Comparison of ENCODE assay signal across 20 cellular contexts in genomic region chr6:123677897-123678296, GRCh38. TPM values are rescaled to one million over a fixed set of nuclear protein-coding genes. Genes with fewer than 3 reads are reported as not detected.
A peak's percentile ranks its signal among the peaks of the same experiment; 100 is the strongest.
DNase-seq lines count a peak whose midpoint lies in the region; ATAC-seq, FAIRE-seq and TF ChIP-seq lines count a peak whose summit lies in the region.
"Had no signal": no experiment of that assay in that cellular context is flagged by ENCODE, and none has a peak within 500 bp of the region (broad histone marks: within the 10 kb centered on the region; RNA-seq: fewer than 3 reads in every experiment).

No MANE protein-coding gene starts in this region.

- no peak for TF ChIP-seq CTCF in HepG2 (CRISPR knock-in tag; IDR thresholded peaks at IDR 0.05)
- TF ChIP-seq CTCF in right lobe of liver (IDR thresholded peaks at IDR 0.05): no peak
- TF ChIP-seq CTCF in H1 (IDR thresholded peaks at IDR 0.05; ENCODE audit: control extremely low read depth in 1 of 3, insufficient read depth in 1 of 3, low read depth in 1 of 3, low read length in 3 of 3): no peak
- no peak for TF ChIP-seq CTCF in dorsolateral prefrontal cortex (IDR thresholded peaks at IDR 0.05 in 54 of 56, conservative IDR thresholded peaks at IDR 0.05 in 2 of 56; ENCODE audit: low read depth in 1 of 56, partially characterized antibody in 56 of 56)

- H3K14ac ChIP-seq in H1 (ENCODE audit: insufficient read length) (no peak overlapping the region), neuronal stem cell (ENCODE audit: low read length) (no peak overlapping the region)

- WGBS in HepG2 (ENCODE audit: low lambda C conversion rate): 2% methylated on average over 4 of the region's 4 CpGs
- WGBS in right lobe of liver (ENCODE audit: insufficient coverage, low coverage, low lambda C conversion rate, missing lambda C conversion rate): 40% methylated on average over 4 of the region's 4 CpGs
- 89% methylated on average over 4 of the region's 4 CpGs; no CpG with 5 or more reads in 1 of the 2 experiments for WGBS in H1 (ENCODE audit: extremely low coverage in 1 of 2, insufficient coverage in 1 of 2, insufficient read length in 1 of 2, insufficient replicate concordance in 2 of 2, low coverage in 1 of 2, low lambda C conversion rate in 2 of 2, missing lambda C conversion rate in 1 of 2), 2 experiments
- WGBS in neuronal stem cell (ENCODE audit: extremely low coverage in 2 of 2, insufficient read length in 2 of 2, insufficient replicate concordance in 1 of 2), 2 donors: no CpG with 5 or more reads among the region's 4 CpGs

- no peaks in the 10 kb centered on the region for H3K4me1 ChIP-seq in HepG2 (ENCODE audit: insufficient read depth, low read length)
- no peaks in the 10 kb centered on the region for H3K4me1 ChIP-seq in right lobe of liver
- H3K4me1 ChIP-seq in H1 (replicated peaks in 1 of 4; ENCODE audit: control insufficient read depth in 3 of 4, insufficient read depth in 4 of 4, low read length in 3 of 4): no peaks in the 10 kb centered on the region
- H3K4me1 ChIP-seq in neuronal stem cell (ENCODE audit: control insufficient read depth in 2 of 2, insufficient read depth in 1 of 2, low read depth in 1 of 2, low read length in 2 of 2): no peaks in the 10 kb centered on the region

- H3K4me2 ChIP-seq in HepG2 (ENCODE audit: low read depth, low read length) (no peak overlapping the region), H1 (ENCODE audit: insufficient read depth in 1 of 2, low read depth in 2 of 2, low read length in 2 of 2) (no peak overlapping the region), neuronal stem cell (ENCODE audit: insufficient read depth, low read length, poor library complexity, severe bottlenecking) (no peak overlapping the region)

- in situ Hi-C loops in HepG2 (cut with HindIII; ENCODE audit: extremely low pct_ligation_motif_present, low pct_unique_long_range_greater_than_20kb): no loop called here

- CTCF ChIA-PET in HepG2 (lab: Yijun Ruan, JAX; ENCODE audit: low intra/inter-chr PET ratio, low total read pairs) (no interaction called here), H1 (lab: Charles Lee; ENCODE audit: partially characterized antibody) (interaction anchor here (0.6 kb wide), 1 partner anchor 228 kb away, joined by 3 read pairs; no protein-coding TSS in a partner anchor)
- CTCF ChIA-PET in activated naive CD4-positive, alpha-beta T cell treated with anti-CD3 and anti-CD28 coated beads, Interleukin-2, amount 10 ng/mL, durations not matched to agents 7 days and 5 days (lab: Charles Lee): no interaction called here

- BruUV-seq in HepG2 (replicated peaks; lab: Mats Ljungman, UMichigan): no TSS peak

- peaks cover 23% of the 10 kb centered on the region for H3K9me3 ChIP-seq in HepG2 (ENCODE audit: low read length)
- H3K9me3 ChIP-seq in right lobe of liver: no peaks in the 10 kb centered on the region
- H3K9me3 ChIP-seq in H1 (ENCODE audit: insufficient read depth in 2 of 2, low read depth in 1 of 2, low read length in 1 of 2): peaks cover 0 to 13% of the 10 kb centered on the region in 2 experiments; a peak in 1 of 4 replicates
- peaks cover 0 to 11% of the 10 kb centered on the region in 2 donors for H3K9me3 ChIP-seq in neuronal stem cell (replicated peaks in 1 of 2; ENCODE audit: control insufficient read depth in 2 of 2, insufficient read depth in 1 of 2, low read depth in 1 of 2, low read length in 2 of 2)

- no peak overlapping the region for H3K27ac Mint-ChIP-seq in activated naive CD4-positive, alpha-beta T cell treated with anti-CD3 and anti-CD28 coated beads, Interleukin-2, amount 10 ng/mL, durations not matched to agents 7 days and 5 days
- H3K27ac Mint-ChIP-seq: CD14-positive monocyte; CD8-positive, alpha-beta T cell had no signal

- H2AK5ac ChIP-seq in H1 (ENCODE audit: low read depth, low read length) (no peak overlapping the region), neuronal stem cell (ENCODE audit: low read depth, low read length) (no peak overlapping the region)

- FAIRE-seq in HepG2 (lab: Jason Lieb, UNC): no peak
- no peak for FAIRE-seq in H1 (lab: Jason Lieb, UNC)
- no peak for FAIRE-seq in RCC 7860 (lab: Jason Lieb, UNC)
- FAIRE-seq: D721Med, H54 had no signal

- no peak overlapping the region for H3K4me3 Mint-ChIP-seq in activated naive CD4-positive, alpha-beta T cell treated with anti-CD3 and anti-CD28 coated beads, Interleukin-2, amount 10 ng/mL, durations not matched to agents 7 days and 5 days
- H3K4me3 Mint-ChIP-seq: CD14-positive monocyte; CD8-positive, alpha-beta T cell had no signal

- H3K23ac ChIP-seq in H1 (ENCODE audit: insufficient read length) (no peak overlapping the region), neuronal stem cell (ENCODE audit: low read depth, low read length, poor library complexity) (no peak overlapping the region)

- no peak overlapping the region for H2BK12ac ChIP-seq in H1 (ENCODE audit: low read depth, low read length)
- no peak overlapping the region for H2BK12ac ChIP-seq in neuronal stem cell (ENCODE audit: low read length)

- no peak overlapping the region for H3K4me3 ChIP-seq in HepG2 (replicated peaks in 1 of 3; ENCODE audit: insufficient read depth in 1 of 3, low read depth in 2 of 3, low read length in 3 of 3)
- H3K4me3 ChIP-seq in right lobe of liver: no peak overlapping the region
- H3K4me3 ChIP-seq in H1 (ENCODE audit: extremely low read depth in 1 of 4, insufficient read depth in 2 of 4, low read depth in 3 of 4, low read length in 4 of 4): no peak overlapping the region
- H3K4me3 ChIP-seq in neuronal stem cell (ENCODE audit: low read length in 2 of 2): no peak overlapping the region
- no peak overlapping the region for H3K4me3 ChIP-seq in dorsolateral prefrontal cortex

- TF ChIP-seq POLR2A in HepG2 (IDR thresholded peaks at IDR 0.05; ENCODE audit: insufficient read depth in 1 of 2, low read depth in 2 of 2, low read length in 2 of 2) (no peak), right lobe of liver (IDR thresholded peaks at IDR 0.05) (no peak), H1 (IDR thresholded peaks at IDR 0.05; ENCODE audit: control extremely low read depth in 1 of 2, low read depth in 2 of 2, low read length in 2 of 2) (no peak)

- H3K23me2 ChIP-seq in H1 (ENCODE audit: low read depth, low read length): no peaks in the 10 kb centered on the region

- H4K5ac ChIP-seq in H1 (ENCODE audit: insufficient read length, low read depth, low read length): no peak overlapping the region

- H4K91ac ChIP-seq in H1 (replicated peaks; ENCODE audit: insufficient read length, low read length): no peak overlapping the region
- H4K91ac ChIP-seq in neuronal stem cell (ENCODE audit: low read depth, low read length, poor library complexity): no peak overlapping the region

- no peaks in the 10 kb centered on the region for H3K79me1 ChIP-seq in H1 (ENCODE audit: low read depth, low read length)
- H3K79me1 ChIP-seq in neuronal stem cell (ENCODE audit: low read depth, low read length): no peaks in the 10 kb centered on the region

- no peak overlapping the region for H3K9ac ChIP-seq in HepG2 (ENCODE audit: insufficient read depth, low read depth, low read length)
- no peak overlapping the region for H3K9ac ChIP-seq in H1 (replicated peaks in 1 of 4; ENCODE audit: extremely low read depth in 1 of 4, low read depth in 3 of 4, low read length in 3 of 4)
- no peak overlapping the region for H3K9ac ChIP-seq in neuronal stem cell (ENCODE audit: low read depth, low read length, poor library complexity)

- H3K27me3 Mint-ChIP-seq in activated naive CD4-positive, alpha-beta T cell treated with anti-CD3 and anti-CD28 coated beads, Interleukin-2, amount 10 ng/mL, durations not matched to agents 7 days and 5 days: no peaks in the 10 kb centered on the region

- H2AFZ ChIP-seq in HepG2 (ENCODE audit: low read length) (no peak overlapping the region), H1 (ENCODE audit: low read length) (peak overlapping the region; percentile 89), neuronal stem cell (ENCODE audit: low read length) (peak overlapping the region; percentile 34)

- no peak for TF ChIP-seq EP300 in HepG2 (IDR thresholded peaks at IDR 0.05; ENCODE audit: low read depth in 2 of 2, low read length in 2 of 2)
- TF ChIP-seq EP300 in HepG2 (CRISPR knock-in tag; IDR thresholded peaks at IDR 0.05; ENCODE audit: borderline replicate concordance): no peak
- no peak for TF ChIP-seq EP300 in H1 (IDR thresholded peaks at IDR 0.05; ENCODE audit: borderline replicate concordance in 1 of 2, low read depth in 2 of 2, low read length in 2 of 2)

- H4K8ac ChIP-seq in H1 (ENCODE audit: extremely low read depth, insufficient read depth, low read length) (no peak overlapping the region), neuronal stem cell (ENCODE audit: low read depth, low read length) (no peak overlapping the region)

- intact Hi-C loops in HepG2 (cut with micrococcal nuclease; ENCODE audit: unreplicated experiment): no loop called here
- intact Hi-C loops in right lobe of liver (cut with DNase I): no loop called here
- intact Hi-C loops in dorsolateral prefrontal cortex (cut with DNase I): no loop called here

- no peak overlapping the region for H3K56ac ChIP-seq in H1 (replicated peaks; ENCODE audit: insufficient read length, low read depth, low read length)

- H2BK15ac ChIP-seq in H1 (ENCODE audit: low read length) (no peak overlapping the region), neuronal stem cell (ENCODE audit: low read length) (no peak overlapping the region)

- H3K18ac ChIP-seq in H1 (ENCODE audit: extremely low read depth, low read length) (peak overlapping the region; percentile 48; the same call in 1 of the 2 replicates), neuronal stem cell (ENCODE audit: low read length) (no peak overlapping the region)

- no peak overlapping the region for H2BK20ac ChIP-seq in H1 (ENCODE audit: low read length)

- DNase-seq in HepG2 (ENCODE audit: low spot score): no peak
- DNase-seq in right lobe of liver: no peak
- DNase-seq in H1 (ENCODE audit: low read depth in 1 of 2, low spot score in 2 of 2): no peak
- no peak for DNase-seq in neuronal stem cell (ENCODE audit: low spot score)
- no peak for DNase-seq in dorsolateral prefrontal cortex
- no peak for DNase-seq in LoVo (ENCODE audit: low spot score)
- no peak for DNase-seq in activated naive CD4-positive, alpha-beta T cell treated with anti-CD3 and anti-CD28 coated beads, Interleukin-2, amount 10 ng/mL, durations not matched to agents 7 days and 5 days
- no peak for DNase-seq in RCC 7860 (ENCODE audit: low spot score)
- DNase-seq: CD8-positive, alpha-beta T cell; COR-L47; DMS153; DMS79 treated with DMSO at 0.1 percent for 48 hours; EL; GDM1 had no signal

- H3K4me1 Mint-ChIP-seq in activated naive CD4-positive, alpha-beta T cell treated with anti-CD3 and anti-CD28 coated beads, Interleukin-2, amount 10 ng/mL, durations not matched to agents 7 days and 5 days: no peaks in the 10 kb centered on the region
- H3K4me1 Mint-ChIP-seq: CD14-positive monocyte had no signal

- no peak overlapping the region for H2BK120ac ChIP-seq in H1 (replicated peaks; ENCODE audit: low read depth, low read length)
- H2BK120ac ChIP-seq in neuronal stem cell (ENCODE audit: low read depth, low read length): no peak overlapping the region

- no peaks in the 10 kb centered on the region for H4K20me1 ChIP-seq in HepG2 (ENCODE audit: insufficient read depth, low read length)
- H4K20me1 ChIP-seq in H1 (replicated peaks in 1 of 2; ENCODE audit: control insufficient read depth in 1 of 2, insufficient read depth in 2 of 2, low read length in 2 of 2): no peaks in the 10 kb centered on the region

- H2BK5ac ChIP-seq in H1 (ENCODE audit: low read depth, low read length) (no peak overlapping the region), neuronal stem cell (ENCODE audit: low read length) (no peak overlapping the region)

- POLR2A ChIA-PET in HepG2 (lab: Yijun Ruan, JAX) (no interaction called here), H1 (lab: Charles Lee; ENCODE audit: partially characterized antibody) (no interaction called here)

- no peaks in the 10 kb centered on the region for H3K79me2 ChIP-seq in HepG2 (ENCODE audit: insufficient read depth, low read length)
- no peaks in the 10 kb centered on the region for H3K79me2 ChIP-seq in H1 (ENCODE audit: control insufficient read depth in 1 of 2, insufficient read depth in 2 of 2, low read length in 2 of 2)

- no peaks in the 10 kb centered on the region for H3K36me3 ChIP-seq in HepG2 (replicated peaks in 1 of 2; ENCODE audit: control insufficient read depth in 1 of 2, insufficient read depth in 2 of 2, low read length in 2 of 2)
- H3K36me3 ChIP-seq in right lobe of liver: no peaks in the 10 kb centered on the region
- H3K36me3 ChIP-seq in H1 (ENCODE audit: control insufficient read depth in 2 of 4, insufficient read depth in 4 of 4, low read length in 3 of 4): no peaks in the 10 kb centered on the region; a peak in 1 of 8 replicates
- no peaks in the 10 kb centered on the region for H3K36me3 ChIP-seq in neuronal stem cell (replicated peaks in 1 of 2; ENCODE audit: control insufficient read depth in 2 of 2, insufficient read depth in 2 of 2, low read length in 2 of 2)

- H3K4ac ChIP-seq in H1 (replicated peaks; ENCODE audit: insufficient read length, low read depth, low read length) (no peak overlapping the region), neuronal stem cell (ENCODE audit: low read length) (no peak overlapping the region)

- ATAC-seq in HepG2 (no peak), right lobe of liver (no peak)
- ATAC-seq: CD8-positive, alpha-beta T cell had no signal

- peaks cover 6% of the 10 kb centered on the region for H3K9me3 Mint-ChIP-seq in activated naive CD4-positive, alpha-beta T cell treated with anti-CD3 and anti-CD28 coated beads, Interleukin-2, amount 10 ng/mL, durations not matched to agents 7 days and 5 days

- H3K36me3 Mint-ChIP-seq in activated naive CD4-positive, alpha-beta T cell treated with anti-CD3 and anti-CD28 coated beads, Interleukin-2, amount 10 ng/mL, durations not matched to agents 7 days and 5 days: no peaks in the 10 kb centered on the region
- H3K36me3 Mint-ChIP-seq: CD14-positive monocyte; CD8-positive, alpha-beta T cell had no signal

- TF ChIP-seq RAD21 in HepG2 (CRISPR knock-in tag; IDR thresholded peaks at IDR 0.05) (no peak), H1 (IDR thresholded peaks at IDR 0.05 in 1 of 2, conservative IDR thresholded peaks at IDR 0.05 in 1 of 2; ENCODE audit: low read depth in 2 of 2, low read length in 2 of 2) (no peak)

- no peaks in the 10 kb centered on the region for H3K27me3 ChIP-seq in HepG2 (ENCODE audit: control insufficient read depth in 1 of 2, insufficient read depth in 2 of 2, low read length in 2 of 2)
- no peaks in the 10 kb centered on the region for H3K27me3 ChIP-seq in right lobe of liver
- no peaks in the 10 kb centered on the region for H3K27me3 ChIP-seq in H1 (replicated peaks in 1 of 4; ENCODE audit: control insufficient read depth in 3 of 4, extremely low read depth in 1 of 4, insufficient read depth in 3 of 4, low read length in 3 of 4)
- H3K27me3 ChIP-seq in neuronal stem cell (ENCODE audit: control insufficient read depth in 3 of 3, insufficient read depth in 3 of 3, low read depth in 1 of 3, low read length in 3 of 3): no peaks in the 10 kb centered on the region
- H3K27me3 ChIP-seq in dorsolateral prefrontal cortex: no peaks in the 10 kb centered on the region

- no peak overlapping the region for H3K27ac ChIP-seq in HepG2 (ENCODE audit: extremely low read length, insufficient read depth, low read length)
- H3K27ac ChIP-seq in right lobe of liver: no peak overlapping the region
- no peak overlapping the region for H3K27ac ChIP-seq in H1 (ENCODE audit: low read depth, low read length)
- H3K27ac ChIP-seq in neuronal stem cell (replicated peaks; ENCODE audit: low read length): no peak overlapping the region
- no peak overlapping the region for H3K27ac ChIP-seq in dorsolateral prefrontal cortex
- H3K27ac ChIP-seq: 22Rv1 had no signal

RNA-seq across cellular contexts. Expression of gene TRDN, which starts 41.1 kb away (rescaled TPM):
- total RNA-seq in HepG2 (2016; rRNA removed; fragmentation: Illumina TruSeq; extraction: Trizol): not detected in 2 replicates
- not detected in 2 replicates for total RNA-seq in HepG2 (2016; cell fraction: cytosol; rRNA removed; fragmentation: Illumina TruSeq; extraction: Trizol; ENCODE audit: low read depth)
- not detected in 2 replicates for total RNA-seq in HepG2 (2016; cell fraction: insoluble cytoplasmic fraction; rRNA removed; fragmentation: Illumina TruSeq; extraction: Trizol)
- not detected in 2 replicates for total RNA-seq in HepG2 (2016; cell fraction: membrane; rRNA removed; fragmentation: Illumina TruSeq; extraction: Trizol)
- total RNA-seq in HepG2 (2016; cell fraction: nucleus; rRNA removed; fragmentation: Illumina TruSeq; extraction: Trizol): not detected in 2 replicates
- not detected in 2 replicates for polyA plus RNA-seq in HepG2 (2011; rRNA removed)
- polyA plus RNA-seq in HepG2 (2011; cell fraction: cytosol; rRNA removed): not detected in 2 replicates
- not detected in 2 replicates for polyA plus RNA-seq in HepG2 (2011; cell fraction: nucleus; rRNA removed)
- polyA plus RNA-seq in HepG2 (2012): not detected in 2 replicates
- not detected in 2 replicates for polyA plus RNA-seq in HepG2 (2016; cell fraction: cytosol; fragmentation: Illumina TruSeq; extraction: Trizol; ENCODE audit: low read depth)
- polyA plus RNA-seq in HepG2 (2016; cell fraction: insoluble cytoplasmic fraction; fragmentation: Illumina TruSeq; extraction: Trizol; ENCODE audit: low read depth): not detected in 2 replicates
- polyA plus RNA-seq in HepG2 (2016; cell fraction: membrane; fragmentation: Illumina TruSeq; extraction: Trizol; ENCODE audit: low read depth): not detected in 2 replicates
- not detected in 2 replicates for polyA plus RNA-seq in HepG2 (2016; cell fraction: nucleus; fragmentation: Illumina TruSeq; extraction: Trizol; ENCODE audit: insufficient read depth, low read depth)
- not detected in 2 replicates for polyA minus RNA-seq in HepG2 (2011; rRNA and poly(A)+ RNA removed; ENCODE audit: low replicate concordance)
- not detected in 2 replicates for polyA minus RNA-seq in HepG2 (2011; cell fraction: cytosol; rRNA and poly(A)+ RNA removed)
- not detected in 2 replicates for polyA minus RNA-seq in HepG2 (2011; cell fraction: nucleus; rRNA and poly(A)+ RNA removed)
- under 1 TPM in 2 of 6 experiments, not detected in 4; 0.06 to 0.19 TPM for total RNA-seq in right lobe of liver
- 37.5 and 41.6 TPM in 2 replicates for total RNA-seq in H1 (2021; fragmentation: NEBNext Ultra II Directional; extraction: Animal tissue kit (Norgen Biotek cat#: 25700))
- polyA plus RNA-seq in H1 (2011; rRNA removed): 1.2 and 1.6 TPM in 2 replicates
- 2.6 TPM for polyA plus RNA-seq in H1 (2011; cell fraction: cytosol; rRNA removed)
- 4.1 TPM for polyA plus RNA-seq in H1 (2011; cell fraction: nucleus; rRNA removed)
- 3.5 to 7.7 TPM (median 5.4 TPM) in 4 replicates for polyA plus RNA-seq in H1 (2012, experiment 1 of 2)
- polyA plus RNA-seq in H1 (2012, experiment 2 of 2): 0.51 TPM
- 244 TPM for polyA plus RNA-seq in H1 (2013, experiment 1 of 2)
- 204 TPM for polyA plus RNA-seq in H1 (2013, experiment 2 of 2)
- 7.0 and 7.4 TPM in 2 replicates for polyA minus RNA-seq in H1 (2011; rRNA and poly(A)+ RNA removed)
- polyA minus RNA-seq in H1 (2011; cell fraction: cytosol; rRNA and poly(A)+ RNA removed): 2.3 TPM
- 18.5 TPM for polyA minus RNA-seq in H1 (2011; cell fraction: nucleus; rRNA and poly(A)+ RNA removed)
- polyA plus RNA-seq in neuronal stem cell (2013, experiment 1 of 2): 0.01 TPM
- polyA plus RNA-seq in neuronal stem cell (2013, experiment 2 of 2): 0.01 TPM
- 1 to 10 TPM in 56 of 120 experiments, under 1 TPM in 61, not detected in 3; 0.16 to 2.6 (median 0.97) TPM for total RNA-seq in dorsolateral prefrontal cortex
- total RNA-seq: CD8-positive, alpha-beta T cell; HT1080 had no signal
- polyA plus RNA-seq: BJ, CD14-positive monocyte had no signal

Comparison
In these comparisons a context has a peak if more than half of its experiments do, and no peak if none do; other contexts are left out.
1. RNA of gene TRDN, which starts 41.1 kb away (total RNA-seq): 37.5 to 41.6 TPM in H1; 0.16 to 2.6 TPM in dorsolateral prefrontal cortex, 0.06 to 0.19 TPM in right lobe of liver and not detected in HepG2; every median in the first group is over 10 times any median in the second.
2. Of the 41 proteins assayed by ChIP-seq in both HepG2 and H1: peak only in HepG2: none; only in H1: MAX; in both: none; in neither: 39; mixed calls (peak in some experiments, not most) for 1.